34 cellular contexts compared by ENCODE assay signal in the genomic region with DNA sequence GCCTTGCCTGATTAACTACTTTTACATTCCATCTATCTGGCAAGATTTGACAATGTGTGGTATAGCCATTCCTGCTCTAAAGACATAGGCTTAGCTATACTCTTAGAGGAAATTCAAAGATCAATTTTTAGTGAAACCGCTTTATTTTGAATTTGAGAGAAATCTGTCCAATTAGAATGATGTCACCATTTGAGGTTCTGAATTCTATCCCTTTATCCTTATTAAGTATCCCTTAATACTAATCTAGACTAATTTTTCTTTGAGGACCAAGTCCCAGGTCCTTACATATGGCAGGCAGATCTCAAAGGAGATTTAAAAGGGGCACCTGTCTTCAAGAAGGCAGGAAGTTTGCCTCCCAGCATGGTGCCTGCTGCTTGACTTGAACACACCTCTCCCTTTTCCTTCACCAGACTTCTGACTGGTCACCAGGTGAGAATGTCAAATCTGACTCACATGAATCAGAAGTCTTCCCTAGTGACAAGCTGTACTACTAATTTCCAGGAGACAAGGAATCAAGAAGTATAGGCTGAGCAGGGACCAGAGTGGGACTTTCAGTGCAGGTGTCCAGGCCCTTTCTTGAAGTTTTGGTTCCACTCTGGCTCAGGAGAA. TPM values are rescaled to one million over a fixed set of nuclear protein-coding genes. Genes with fewer than 3 reads are reported as not detected.
DNase-seq lines count a peak whose midpoint lies in the region; ATAC-seq, FAIRE-seq and TF ChIP-seq lines count a peak whose summit lies in the region.
"Had no signal": no experiment of that assay in that cellular context is flagged by ENCODE, and none has a peak within 500 bp of the region (broad histone marks: within the 10 kb centered on the region; RNA-seq: fewer than 3 reads in every experiment).

No MANE protein-coding gene starts in this region.

- TF ChIP-seq EP300 in HepG2 (IDR thresholded peaks at IDR 0.05; ENCODE audit: low read depth in 2 of 2, low read length in 2 of 2): no peak
- no peak for TF ChIP-seq EP300 in HepG2 (CRISPR knock-in tag; IDR thresholded peaks at IDR 0.05; ENCODE audit: borderline replicate concordance)

- in situ Hi-C loops in HepG2 (cut with HindIII; ENCODE audit: extremely low pct_ligation_motif_present, low pct_unique_long_range_greater_than_20kb): no loop called here

- H4K20me1 ChIP-seq in HepG2 (ENCODE audit: insufficient read depth, low read length): no peaks in the 10 kb centered on the region
- no peaks in the 10 kb centered on the region for H4K20me1 ChIP-seq in hepatocyte (ENCODE audit: insufficient read depth, poor library complexity, severe bottlenecking)

- H3K36me3 ChIP-seq in HepG2 (replicated peaks in 1 of 2; ENCODE audit: control insufficient read depth in 1 of 2, insufficient read depth in 2 of 2, low read length in 2 of 2): no peaks in the 10 kb centered on the region
- no peaks in the 10 kb centered on the region for H3K36me3 ChIP-seq in right lobe of liver
- no peaks in the 10 kb centered on the region for H3K36me3 ChIP-seq in bronchial epithelial cell (ENCODE audit: control insufficient read depth, insufficient read depth, low read length)
- no peaks in the 10 kb centered on the region for H3K36me3 ChIP-seq in hepatocyte (replicated peaks; ENCODE audit: insufficient read depth, low read depth)
- H3K36me3 ChIP-seq: ascending aorta, cardiac muscle cell, colonic mucosa, spleen had no signal

- H3K4me3 ChIP-seq in HepG2 (replicated peaks in 1 of 3; ENCODE audit: insufficient read depth in 1 of 3, low read depth in 2 of 3, low read length in 3 of 3) (no peak overlapping the region), right lobe of liver (no peak overlapping the region), bronchial epithelial cell (ENCODE audit: low read depth, low read length) (no peak overlapping the region), hepatocyte (no peak overlapping the region)
- H3K4me3 ChIP-seq: cardiac muscle cell, colonic mucosa, spleen had no signal

- H3K9me3 ChIP-seq in HepG2 (ENCODE audit: low read length) (no peaks in the 10 kb centered on the region), right lobe of liver (no peaks in the 10 kb centered on the region), hepatocyte (ENCODE audit: low read depth) (no peaks in the 10 kb centered on the region)
- H3K9me3 ChIP-seq: ascending aorta, colonic mucosa, spleen had no signal

- H3K27ac ChIP-seq in HepG2 (ENCODE audit: extremely low read length, insufficient read depth, low read length) (no peak overlapping the region), right lobe of liver (no peak overlapping the region), hepatocyte (no peak overlapping the region)
- H3K27ac ChIP-seq: ascending aorta, C4-2B, cardiac muscle cell, colonic mucosa, spleen had no signal

- no peak overlapping the region for H3K9ac ChIP-seq in HepG2 (ENCODE audit: insufficient read depth, low read depth, low read length)

- CTCF ChIA-PET in HepG2 (lab: Yijun Ruan, JAX; ENCODE audit: low intra/inter-chr PET ratio, low total read pairs): no interaction called here

- POLR2A ChIA-PET in HepG2 (lab: Yijun Ruan, JAX): no interaction called here

- H3K4me2 ChIP-seq in HepG2 (ENCODE audit: low read depth, low read length) (no peak overlapping the region), hepatocyte (no peak overlapping the region)

- no TSS peak for BruUV-seq in HepG2 (replicated peaks; lab: Mats Ljungman, UMichigan)

- FAIRE-seq in HepG2 (lab: Jason Lieb, UNC) (no peak), bronchial epithelial cell (lab: Jason Lieb, UNC) (no peak)
- FAIRE-seq: G401.6 had no signal

- H3K4me1 ChIP-seq in HepG2 (ENCODE audit: insufficient read depth, low read length): no peaks in the 10 kb centered on the region
- H3K4me1 ChIP-seq in right lobe of liver: no peaks in the 10 kb centered on the region
- H3K4me1 ChIP-seq in hepatocyte (ENCODE audit: insufficient read depth): no peaks in the 10 kb centered on the region
- H3K4me1 ChIP-seq: ascending aorta, colonic mucosa, spleen had no signal

- DNase-seq in HepG2 (ENCODE audit: low spot score): no peak
- DNase-seq in right lobe of liver: no peak
- DNase-seq in bronchial epithelial cell (ENCODE audit: low read depth): peak; percentile 75
- peak; percentile 80 for DNase-seq in kidney tubule cell (ENCODE audit: low spot score)
- no peak for DNase-seq in hepatocyte (ENCODE audit: low spot score)
- no peak for DNase-seq in activated gamma-delta T cell treated with Interleukin-2 at 50 U/mL for 16 hours
- DNase-seq: 8988T; activated CD4-positive, alpha-beta T cell treated with anti-CD3 and anti-CD28 coated beads for 4 hours; activated gamma-delta T cell; activated naive CD8-positive, alpha-beta T cell treated with anti-CD3 and anti-CD28 coated beads, Interleukin-2, amount 10 ng/mL, durations not matched to agents 7 days and 5 days; activated T-cell treated with anti-CD3 and anti-CD28 coated beads, Interleukin-2, amount 50 U/mL, for 1 hour; colonic mucosa; COR-L47; effector CD4-positive, alpha-beta T cell; HCEC 1CT; head of caudate nucleus; NCI-H1092; NCI-H1694 treated with DMSO at 0.1 percent for 48 hours; NCI-H526; right cardiac atrium; spleen; stimulated activated CD4-positive, alpha-beta T cell treated with anti-CD3 and anti-CD28 coated beads, Interleukin-2, amount 100 ng/mL, for 24 hours; stimulated activated naive CD8-positive, alpha-beta T cell treated with anti-CD3 and anti-CD28 coated beads, Interleukin-15, Interleukin-2, amounts not matched to agents 100 U/mL and 50 U/mL, for 24 hours; SW 1271; T-helper 9 cell had no signal

- no peaks in the 10 kb centered on the region for H3K9me2 ChIP-seq in hepatocyte (replicated peaks; ENCODE audit: insufficient read depth)

- 12% methylated on average over 1 of the region's 1 CpG for WGBS in HepG2 (ENCODE audit: low lambda C conversion rate)
- WGBS in right lobe of liver (ENCODE audit: insufficient coverage, low coverage, low lambda C conversion rate, missing lambda C conversion rate): 83% methylated on average over 1 of the region's 1 CpG
- WGBS in hepatocyte (ENCODE audit: low lambda C conversion rate, missing lambda C conversion rate): 100% methylated on average over 1 of the region's 1 CpG

- H3K27me3 ChIP-seq in HepG2 (ENCODE audit: control insufficient read depth in 1 of 2, insufficient read depth in 2 of 2, low read length in 2 of 2) (no peaks in the 10 kb centered on the region; a peak in 1 of 5 replicates), right lobe of liver (no peaks in the 10 kb centered on the region), bronchial epithelial cell (ENCODE audit: control insufficient read depth, insufficient read depth, low read length) (no peaks in the 10 kb centered on the region), hepatocyte (no peaks in the 10 kb centered on the region)
- H3K27me3 ChIP-seq: ascending aorta, cardiac muscle cell, colonic mucosa had no signal

- H3K79me2 ChIP-seq in HepG2 (ENCODE audit: insufficient read depth, low read length) (no peaks in the 10 kb centered on the region), hepatocyte (no peaks in the 10 kb centered on the region)

- TF ChIP-seq RAD21 in HepG2 (CRISPR knock-in tag; IDR thresholded peaks at IDR 0.05): no peak

- TF ChIP-seq CTCF in HepG2 (CRISPR knock-in tag; IDR thresholded peaks at IDR 0.05) (no peak), right lobe of liver (IDR thresholded peaks at IDR 0.05) (no peak), bronchial epithelial cell (IDR thresholded peaks at IDR 0.05; ENCODE audit: insufficient read depth, low read length, severe bottlenecking) (no peak), hepatocyte (IDR thresholded peaks at IDR 0.05; ENCODE audit: poor library complexity) (no peak)

- intact Hi-C loops in HepG2 (cut with micrococcal nuclease; ENCODE audit: unreplicated experiment) (no loop called here), right lobe of liver (cut with DNase I) (no loop called here)

- ATAC-seq in HepG2 (no peak), right lobe of liver (no peak), SK-N-SH treated with all-trans-retinoic acid at 6 μM for 48 hours (no peak), HG02884 (IDR thresholded peaks at IDR 0.05; ENCODE audit: unreplicated experiment) (no peak)
- ATAC-seq: right cardiac atrium; stimulated activated naive CD8-positive, alpha-beta T cell treated with anti-CD3 and anti-CD28 coated beads, Interleukin-15, Interleukin-2, amounts not matched to agents 100 U/mL and 50 U/mL, for 24 hours had no signal

- H2AFZ ChIP-seq in HepG2 (ENCODE audit: low read length) (no peak overlapping the region), hepatocyte (no peak overlapping the region)

- TF ChIP-seq POLR2A in HepG2 (IDR thresholded peaks at IDR 0.05; ENCODE audit: insufficient read depth in 1 of 2, low read depth in 2 of 2, low read length in 2 of 2): no peak
- TF ChIP-seq POLR2A in right lobe of liver (IDR thresholded peaks at IDR 0.05): no peak

RNA-seq across cellular contexts. Expression of a gene that starts 15.0 kb away (rescaled TPM):
- total RNA-seq in HepG2 (2016; rRNA removed; fragmentation: Illumina TruSeq; extraction: Trizol) (3.5 and 3.8 TPM in 2 replicates), right lobe of liver (under 1 TPM in 3 of 6 experiments, not detected in 3; 0.12 to 0.35 (median 0.12) TPM), bronchial epithelial cell (0.13 and 0.26 TPM in 2 replicates), hepatocyte (0.88 and 2.5 TPM in 2 replicates)
- 2.3 and 3.0 TPM in 2 replicates for total RNA-seq in HepG2 (2016; cell fraction: cytosol; rRNA removed; fragmentation: Illumina TruSeq; extraction: Trizol; ENCODE audit: low read depth)
- 3.6 TPM in 2 replicates for total RNA-seq in HepG2 (2016; cell fraction: insoluble cytoplasmic fraction; rRNA removed; fragmentation: Illumina TruSeq; extraction: Trizol)
- 4.7 and 5.5 TPM in 2 replicates for total RNA-seq in HepG2 (2016; cell fraction: membrane; rRNA removed; fragmentation: Illumina TruSeq; extraction: Trizol)
- total RNA-seq in HepG2 (2016; cell fraction: nucleus; rRNA removed; fragmentation: Illumina TruSeq; extraction: Trizol): 1.9 and 2.2 TPM in 2 replicates
- polyA plus RNA-seq in HepG2 (2011; rRNA removed) (0.33 and 0.68 TPM in 2 replicates), hepatocyte (2.2 and 3.2 TPM in 2 replicates)
- polyA plus RNA-seq in HepG2 (2011; cell fraction: cytosol; rRNA removed): 0.36 and 0.68 TPM in 2 replicates
- 0.21 and 0.29 TPM in 2 replicates for polyA plus RNA-seq in HepG2 (2011; cell fraction: nucleus; rRNA removed)
- 0.16 and 0.21 TPM in 2 replicates for polyA plus RNA-seq in HepG2 (2012)
- 2.0 and 2.2 TPM in 2 replicates for polyA plus RNA-seq in HepG2 (2016; cell fraction: cytosol; fragmentation: Illumina TruSeq; extraction: Trizol; ENCODE audit: low read depth)
- polyA plus RNA-seq in HepG2 (2016; cell fraction: insoluble cytoplasmic fraction; fragmentation: Illumina TruSeq; extraction: Trizol; ENCODE audit: low read depth): 2.8 and 3.1 TPM in 2 replicates
- polyA plus RNA-seq in HepG2 (2016; cell fraction: membrane; fragmentation: Illumina TruSeq; extraction: Trizol; ENCODE audit: low read depth): 4.2 TPM in 2 replicates
- 2.6 and 2.8 TPM in 2 replicates for polyA plus RNA-seq in HepG2 (2016; cell fraction: nucleus; fragmentation: Illumina TruSeq; extraction: Trizol; ENCODE audit: insufficient read depth, low read depth)
- 0.34 TPM in 1 of 2 replicates, not detected in the other for polyA minus RNA-seq in HepG2 (2011; rRNA and poly(A)+ RNA removed; ENCODE audit: low replicate concordance)
- 0.30 TPM in 1 of 2 replicates, not detected in the other for polyA minus RNA-seq in HepG2 (2011; cell fraction: cytosol; rRNA and poly(A)+ RNA removed)
- 0.25 and 0.26 TPM in 2 replicates for polyA minus RNA-seq in HepG2 (2011; cell fraction: nucleus; rRNA and poly(A)+ RNA removed)
- total RNA-seq: activated CD8-positive, alpha-beta memory T cell treated with anti-CD3 and anti-CD28 coated beads for 36 hours; activated naive CD8-positive, alpha-beta T cell treated with anti-CD3 and anti-CD28 coated beads, Interleukin-2, amount 10 ng/mL, durations not matched to agents 7 days and 5 days; fibroblast of villous mesenchyme had no signal
- polyA plus RNA-seq: IgD-negative memory B cell had no signal

Comparison
In these comparisons a context has a peak if more than half of its experiments do, and no peak if none do; other contexts are left out.
1. DNase-seq: peak in bronchial epithelial cell (single experiment) and kidney tubule cell (single experiment); none in HepG2 (single experiment), right lobe of liver (0 of 3), hepatocyte (single experiment) and activated gamma-delta T cell treated with Interleukin-2 at 50 U/mL for 16 hours (single experiment).